Comparison of ENCODE assay signal across 29 cellular contexts in genomic region chr20:52869698-52870288, GRCh38.
"Had no signal": no experiment of that assay in that cellular context is flagged by ENCODE, and none has a peak within 500 bp of the region (broad histone marks: within the 10 kb centered on the region; RNA-seq: fewer than 3 reads in every experiment).

No MANE protein-coding gene starts in this region.

- H3K9me3 Mint-ChIP-seq: activated B cell treated with CpG ODN at 0.5 μM for 24 hours; activated CD8-positive, alpha-beta T cell treated with anti-CD3 and anti-CD28 coated beads for 36 hours; activated T-helper 2 cell treated with anti-CD3 and anti-CD28 coated beads, Interferon-gamma antibody, Interleukin-2, Interleukin-4, amounts not matched to agents 10 μg/mL and 5 μg/mL and 100 μg/mL, durations not matched to agents 14 hours and 24 hours and 36 hours; natural killer cell; neural progenitor cell; stimulated activated naive CD8-positive, alpha-beta T cell treated with anti-CD3 and anti-CD28 coated beads, Interleukin-15, amount 100 ng/mL, for 72 hours; T-helper 2 cell treated with Interferon-gamma antibody and Interleukin-4, amounts not matched to agents 5 μg/mL and 100 μg/mL, for 36 hours had no signal

- H3K27me3 ChIP-seq: esophagus muscularis mucosa, left lung, neural progenitor cell, right atrium auricular region, vagina had no signal

- H3K27ac ChIP-seq: esophagus muscularis mucosa, heart right ventricle, left lung, lower lobe of right lung, neural progenitor cell, parathyroid adenoma, right atrium auricular region, vagina had no signal

- H3K9me3 ChIP-seq: esophagus muscularis mucosa, heart right ventricle, left lung, lower lobe of right lung, right atrium auricular region, vagina had no signal

- H3K4me2 ChIP-seq: neural progenitor cell, smooth muscle cell had no signal

- ATAC-seq: activated CD8-positive, alpha-beta T cell treated with anti-CD3 and anti-CD28 coated beads for 36 hours; activated naive CD8-positive, alpha-beta T cell treated with anti-CD3 and anti-CD28 coated beads, Interleukin-2, amount 50 U/mL, for 24 hours; heart right ventricle; left lung; lower lobe of right lung; natural killer cell; stimulated activated memory B cell treated with anti-CD40 and anti-IgM and Interleukin-4, amounts not matched to agents 10 μg/mL and 1 μg/mL and 100 μg/mL, for 72 hours; stimulated activated naive CD8-positive, alpha-beta T cell treated with anti-CD3 and anti-CD28 coated beads, Interleukin-15, amount 100 ng/mL, for 72 hours had no signal

- H2AFZ ChIP-seq: neural progenitor cell, parathyroid adenoma had no signal

- H3K27me3 Mint-ChIP-seq: activated B cell treated with CpG ODN at 0.5 μM for 24 hours; activated naive CD8-positive, alpha-beta T cell treated with anti-CD3 and anti-CD28 coated beads, Interleukin-2, amount 50 U/mL, for 24 hours; stimulated activated memory B cell treated with anti-CD40 and anti-IgM and Interleukin-4, amounts not matched to agents 10 μg/mL and 1 μg/mL and 100 μg/mL, for 72 hours; stimulated activated naive CD8-positive, alpha-beta T cell treated with anti-CD3 and anti-CD28 coated beads, Interleukin-15, amount 100 ng/mL, for 72 hours had no signal

- H3K36me3 Mint-ChIP-seq: natural killer cell; neural progenitor cell; stimulated activated memory B cell treated with anti-CD40 and anti-IgM and Interleukin-4, amounts not matched to agents 10 μg/mL and 1 μg/mL and 100 μg/mL, for 72 hours; type B pancreatic cell had no signal

- H3K27ac Mint-ChIP-seq: activated B cell treated with CpG ODN at 0.5 μM for 24 hours; activated CD8-positive, alpha-beta T cell treated with anti-CD3 and anti-CD28 coated beads for 36 hours; activated naive CD8-positive, alpha-beta T cell treated with anti-CD3 and anti-CD28 coated beads, Interleukin-2, amount 50 U/mL, for 24 hours; activated T-helper 2 cell treated with anti-CD3 and anti-CD28 coated beads, Interferon-gamma antibody, Interleukin-2, Interleukin-4, amounts not matched to agents 10 μg/mL and 5 μg/mL and 100 μg/mL, durations not matched to agents 14 hours and 24 hours and 36 hours; natural killer cell; neural progenitor cell; stimulated activated memory B cell treated with anti-CD40 and anti-IgM and Interleukin-4, amounts not matched to agents 10 μg/mL and 1 μg/mL and 100 μg/mL, for 72 hours; stimulated activated naive CD8-positive, alpha-beta T cell treated with anti-CD3 and anti-CD28 coated beads, Interleukin-15, amount 100 ng/mL, for 72 hours; T-helper 2 cell treated with Interferon-gamma antibody and Interleukin-4, amounts not matched to agents 5 μg/mL and 100 μg/mL, for 36 hours; type B pancreatic cell had no signal

- H3K9ac ChIP-seq: neural progenitor cell, parathyroid adenoma had no signal

- H3K36me3 ChIP-seq: esophagus muscularis mucosa, heart right ventricle, left lung, lower lobe of right lung, neural progenitor cell, right atrium auricular region, vagina had no signal

- H3K4me1 Mint-ChIP-seq: activated B cell treated with CpG ODN at 0.5 μM for 24 hours; activated naive CD8-positive, alpha-beta T cell treated with anti-CD3 and anti-CD28 coated beads, Interleukin-2, amount 50 U/mL, for 24 hours; natural killer cell; neural progenitor cell; stimulated activated memory B cell treated with anti-CD40 and anti-IgM and Interleukin-4, amounts not matched to agents 10 μg/mL and 1 μg/mL and 100 μg/mL, for 72 hours; stimulated activated naive CD8-positive, alpha-beta T cell treated with anti-CD3 and anti-CD28 coated beads, Interleukin-15, amount 100 ng/mL, for 72 hours had no signal

- H3K4me3 Mint-ChIP-seq: activated B cell treated with CpG ODN at 0.5 μM for 24 hours; activated CD8-positive, alpha-beta T cell treated with anti-CD3 and anti-CD28 coated beads for 36 hours; activated naive CD8-positive, alpha-beta T cell treated with anti-CD3 and anti-CD28 coated beads, Interleukin-2, amount 50 U/mL, for 24 hours; natural killer cell; neural progenitor cell; stimulated activated memory B cell treated with anti-CD40 and anti-IgM and Interleukin-4, amounts not matched to agents 10 μg/mL and 1 μg/mL and 100 μg/mL, for 72 hours; stimulated activated naive CD8-positive, alpha-beta T cell treated with anti-CD3 and anti-CD28 coated beads, Interleukin-15, amount 100 ng/mL, for 72 hours; T-helper 2 cell treated with Interferon-gamma antibody and Interleukin-4, amounts not matched to agents 5 μg/mL and 100 μg/mL, for 36 hours; type B pancreatic cell had no signal

- H3K79me2 ChIP-seq: parathyroid adenoma had no signal

- H3K4me3 ChIP-seq: esophagus muscularis mucosa, heart right ventricle, left lung, lower lobe of right lung, neural progenitor cell, right atrium auricular region, smooth muscle cell, vagina had no signal

- FAIRE-seq: endothelial cell of umbilical vein had no signal

- H3K4me1 ChIP-seq: esophagus muscularis mucosa, heart right ventricle, left lung, lower lobe of right lung, neural progenitor cell, parathyroid adenoma, right atrium auricular region, vagina had no signal

- DNase-seq: activated B cell treated with CpG ODN at 0.5 μM for 24 hours; activated CD8-positive, alpha-beta T cell treated with anti-CD3 and anti-CD28 coated beads for 36 hours; activated naive CD8-positive, alpha-beta T cell treated with anti-CD3 and anti-CD28 coated beads, Interleukin-2, amount 50 U/mL, for 24 hours; amygdala; central memory CD4-positive, alpha-beta T cell; foreskin melanocyte; heart right ventricle; kidney glomerular epithelial cell; left lung; lower lobe of right lung; mesendoderm; natural killer cell; occipital lobe; stimulated activated CD4-positive, alpha-beta T cell treated with anti-CD3 and anti-CD28 coated beads, Interleukin-1b, Interleukin-23, amount 100 ng/mL, for 48 hours; stimulated activated CD4-positive, alpha-beta T cell treated with anti-CD3 and anti-CD28 coated beads, Interleukin-4, amount 100 ng/mL, for 4 hours; stimulated activated CD8-positive, alpha-beta memory T cell treated with anti-CD3 and anti-CD28 coated beads, Interleukin-4, amount 100 ng/mL, for 48 hours; stimulated activated naive CD8-positive, alpha-beta T cell treated with anti-CD3 and anti-CD28 coated beads, Interleukin-15, amount 100 ng/mL, for 72 hours; substantia nigra had no signal
